1 cellular context compared by ENCODE assay signal in genomic region chr5:14008819-14009311, GRCh38.
TF ChIP-seq lines count a peak whose summit lies in the region.

No MANE protein-coding gene starts in this region.

TF ChIP-seq in HepG2, 621 proteins besides CTCF, POLR2A, EP300 and RAD21 (continued from another document and continues in another):
- TF ChIP-seq FOXP4 (CRISPR knock-in tag; IDR thresholded peaks at IDR 0.05): peak; percentile 59; the same call in 1 of the 2 replicates
- no peak for TF ChIP-seq MXD3 (CRISPR knock-in tag; IDR thresholded peaks at IDR 0.05)
- no peak for TF ChIP-seq RAD51 (IDR thresholded peaks at IDR 0.05; ENCODE audit: borderline replicate concordance)
- TF ChIP-seq MXI1 (IDR thresholded peaks at IDR 0.05; ENCODE audit: borderline replicate concordance, low read depth, low read length): no peak
- TF ChIP-seq MAX (IDR thresholded peaks at IDR 0.05): no peak
- TF ChIP-seq ZNF556 (CRISPR knock-in tag; IDR thresholded peaks at IDR 0.05; ENCODE audit: borderline replicate concordance): no peak
- peak; percentile 48; the same call in 1 of the 2 replicates for TF ChIP-seq CEBPG (CRISPR knock-in tag; IDR thresholded peaks at IDR 0.05)
- peak; percentile 28; the same call in 1 of the 2 replicates for TF ChIP-seq PAXIP1 (CRISPR knock-in tag; conservative IDR thresholded peaks at IDR 0.05)
- peak; percentile 43 for TF ChIP-seq ZGPAT (CRISPR knock-in tag; IDR thresholded peaks at IDR 0.05)
- TF ChIP-seq SOX5 (CRISPR knock-in tag; IDR thresholded peaks at IDR 0.05; ENCODE audit: borderline replicate concordance): peak; percentile 79
- peak; percentile 29; the same call in 1 of the 2 replicates for TF ChIP-seq RXRB (CRISPR knock-in tag; IDR thresholded peaks at IDR 0.05; ENCODE audit: borderline replicate concordance)
- TF ChIP-seq HOMEZ (CRISPR knock-in tag; IDR thresholded peaks at IDR 0.05; ENCODE audit: low read depth): 0 out of 2 replicates have a peak, but pooled peaks have one; percentile 10
- TF ChIP-seq NCOA2 (CRISPR knock-in tag; IDR thresholded peaks at IDR 0.05): peak; percentile 62; the same call in 1 of the 2 replicates
- no peak for TF ChIP-seq SATB2 (CRISPR knock-in tag; IDR thresholded peaks at IDR 0.05)
- TF ChIP-seq ARID5B (CRISPR knock-in tag; IDR thresholded peaks at IDR 0.05): peak; percentile 80
- no peak for TF ChIP-seq ATF6 (CRISPR knock-in tag; conservative IDR thresholded peaks at IDR 0.05)
- no peak for TF ChIP-seq ZBTB39 (CRISPR knock-in tag; IDR thresholded peaks at IDR 0.05)
- TF ChIP-seq HMG20A (CRISPR knock-in tag; IDR thresholded peaks at IDR 0.05; ENCODE audit: borderline replicate concordance): peak; percentile 53; the same call in 1 of the 2 replicates
- peak; percentile 76 for TF ChIP-seq GATAD2A (CRISPR knock-in tag; IDR thresholded peaks at IDR 0.05)
- no peak for TF ChIP-seq FOXP1 (IDR thresholded peaks at IDR 0.05)
- TF ChIP-seq FOXP1 (CRISPR knock-in tag; IDR thresholded peaks at IDR 0.05): peak; percentile 75
- TF ChIP-seq ZNF33A (CRISPR knock-in tag; IDR thresholded peaks at IDR 0.05; ENCODE audit: borderline replicate concordance): no peak
- TF ChIP-seq FOSL2 (CRISPR knock-in tag; IDR thresholded peaks at IDR 0.05): peak; percentile 48
- TF ChIP-seq CEBPB (IDR thresholded peaks at IDR 0.05; ENCODE audit: borderline replicate concordance, low read depth, low read length): peak; percentile 61; the same call in 1 of the 2 replicates
- TF ChIP-seq ZKSCAN5 (CRISPR knock-in tag; IDR thresholded peaks at IDR 0.05): 0 out of 2 replicates have a peak, but pooled peaks have one; percentile 60
- TF ChIP-seq ZSCAN9 (CRISPR knock-in tag; IDR thresholded peaks at IDR 0.05; ENCODE audit: borderline replicate concordance): peak; percentile 42; the same call in 1 of the 2 replicates
- TF ChIP-seq NFYB (CRISPR knock-in tag; IDR thresholded peaks at IDR 0.05): no peak
- peak; percentile 39 for TF ChIP-seq BCL6 (CRISPR knock-in tag; IDR thresholded peaks at IDR 0.05)
- 0 out of 2 replicates have a peak, but pooled peaks have one; percentile 52 for TF ChIP-seq PITX1 (CRISPR knock-in tag; IDR thresholded peaks at IDR 0.05)
- no peak for TF ChIP-seq THAP7 (CRISPR knock-in tag; IDR thresholded peaks at IDR 0.05)
- TF ChIP-seq SSRP1 (CRISPR knock-in tag; IDR thresholded peaks at IDR 0.05): no peak
- TF ChIP-seq JUND (CRISPR knock-in tag; IDR thresholded peaks at IDR 0.05): no peak
- TF ChIP-seq FOXA3 (CRISPR knock-in tag; IDR thresholded peaks at IDR 0.05): peak; percentile 74
- TF ChIP-seq KLF16 (CRISPR knock-in tag; IDR thresholded peaks at IDR 0.05): peak in 1 of 2 experiments; percentile 26; a peak in 1 of 4 replicates
- peak; percentile 87 for TF ChIP-seq ELF3 (CRISPR knock-in tag; IDR thresholded peaks at IDR 0.05)
- TF ChIP-seq KDM1A (CRISPR knock-in tag; IDR thresholded peaks at IDR 0.05): no peak
- TF ChIP-seq UBTF (CRISPR knock-in tag; IDR thresholded peaks at IDR 0.05): 0 out of 2 replicates have a peak, but pooled peaks have one; percentile 22
- TF ChIP-seq SMAD3 (CRISPR knock-in tag; IDR thresholded peaks at IDR 0.05): 0 out of 2 replicates have a peak, but pooled peaks have one; percentile 7
- TF ChIP-seq TOPORS (CRISPR knock-in tag; IDR thresholded peaks at IDR 0.05): no peak
- TF ChIP-seq CHD2 (IDR thresholded peaks at IDR 0.05; ENCODE audit: low read depth, low read length): no peak
